In the genomic region with DNA sequence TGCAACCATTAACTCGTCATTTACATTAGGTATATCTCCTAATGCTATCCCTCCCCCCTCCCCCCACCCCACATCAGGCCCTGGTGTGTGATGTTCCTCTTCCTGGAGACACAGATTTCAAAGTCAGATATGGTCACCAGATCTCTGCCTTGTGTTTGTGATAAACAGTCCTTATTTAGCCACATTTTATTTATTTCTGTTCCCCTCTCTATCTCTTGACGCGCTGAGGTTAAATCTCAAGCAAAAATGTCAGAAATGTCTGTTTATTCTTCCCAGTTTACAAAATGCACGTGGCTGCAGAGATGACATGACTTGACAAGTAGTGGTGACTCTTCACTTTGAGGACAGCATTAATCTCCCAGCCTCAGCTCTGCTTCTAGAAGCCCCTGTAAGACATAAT, we compare ENCODE assay signal across 17 cellular contexts. TPM values are rescaled to one million over a fixed set of nuclear protein-coding genes. Genes with fewer than 3 reads are reported as not detected.
DNase-seq lines count a peak whose midpoint lies in the region; ATAC-seq and TF ChIP-seq lines count a peak whose summit lies in the region.
"Had no signal": no experiment of that assay in that cellular context is flagged by ENCODE, and none has a peak within 500 bp of the region (broad histone marks: within the 10 kb centered on the region; RNA-seq: fewer than 3 reads in every experiment).

No MANE protein-coding gene starts in this region.

- H3K4me1 Mint-ChIP-seq in T-helper 17 cell = peaks cover 41% of the 10 kb centered on the region

- TF ChIP-seq RAD21 in SK-N-SH (IDR thresholded peaks at IDR 0.05; ENCODE audit: low read length) = no peak

- H3K4me3 ChIP-seq in SK-N-SH (ENCODE audit: low read depth in 2 of 2, low read length in 1 of 2) (no peak overlapping the region), mesendoderm (ENCODE audit: low read length) (no peak overlapping the region), MG63 (no peak overlapping the region)
- H3K4me3 ChIP-seq: heart left ventricle had no signal

- H3K27me3 Mint-ChIP-seq in T-helper 17 cell = no peaks in the 10 kb centered on the region
- H3K27me3 Mint-ChIP-seq: type B pancreatic cell had no signal

- H3K4me1 ChIP-seq in SK-N-SH (ENCODE audit: control insufficient read depth in 1 of 2, insufficient read depth in 2 of 2, low read depth in 1 of 2, low read length in 1 of 2) = peaks cover 0 to 5% of the 10 kb centered on the region in 2 experiments; a peak in 1 of 4 replicates
- H3K4me1 ChIP-seq in mesendoderm (ENCODE audit: control insufficient read depth, low read depth, low read length) = peaks cover 4% of the 10 kb centered on the region

- H4K5ac ChIP-seq in mesendoderm (ENCODE audit: low read length) = peak overlapping the region; percentile 81

- POLR2A ChIA-PET in SK-N-SH (lab: Yijun Ruan, JAX) = no interaction called here

- no peak overlapping the region for H2BK120ac ChIP-seq in mesendoderm (ENCODE audit: low read depth, low read length)

- ATAC-seq in SK-N-SH treated with all-trans-retinoic acid at 6 μM for 48 hours (no peak), T-helper 17 cell (peak; percentile 53), HG03097 (IDR thresholded peaks at IDR 0.05; ENCODE audit: low FRiP score, unreplicated experiment) (no peak)
- ATAC-seq: heart left ventricle, left cardiac atrium, sciatic nerve had no signal

- H3K79me2 ChIP-seq in SK-N-SH (ENCODE audit: insufficient read depth) = no peaks in the 10 kb centered on the region
- H3K79me2 ChIP-seq in mesendoderm (ENCODE audit: control insufficient read depth, insufficient read depth, low read length) = no peaks in the 10 kb centered on the region

- H4K8ac ChIP-seq in mesendoderm (ENCODE audit: low read depth, low read length) = no peak overlapping the region

- H3F3A ChIP-seq in SK-N-SH (replicated peaks; ENCODE audit: insufficient read depth) = no peaks in the 10 kb centered on the region

- H3K36me3 ChIP-seq in SK-N-SH (replicated peaks in 1 of 2; ENCODE audit: control insufficient read depth in 1 of 2, insufficient read depth in 2 of 2, low read length in 1 of 2) (no peaks in the 10 kb centered on the region), mesendoderm (ENCODE audit: control insufficient read depth, insufficient read depth, low read length) (no peaks in the 10 kb centered on the region), MG63 (no peaks in the 10 kb centered on the region)
- H3K36me3 ChIP-seq: heart left ventricle had no signal

- no peak for TF ChIP-seq EP300 in SK-N-SH (IDR thresholded peaks at IDR 0.05; ENCODE audit: borderline replicate concordance in 1 of 2, low read depth in 1 of 2, low read length in 1 of 2)

- H2BK15ac ChIP-seq in mesendoderm (replicated peaks; ENCODE audit: low read depth) = no peak overlapping the region

- peak overlapping the region; percentile 80 for H3K4me3 Mint-ChIP-seq in T-helper 17 cell
- H3K4me3 Mint-ChIP-seq: type B pancreatic cell had no signal

- H3K23ac ChIP-seq in mesendoderm (ENCODE audit: low read length) = no peak overlapping the region

- H3K27ac Mint-ChIP-seq in T-helper 17 cell = peak overlapping the region; percentile 91

- H3K9ac ChIP-seq in SK-N-SH = no peak overlapping the region
- H3K9ac ChIP-seq in mesendoderm (ENCODE audit: low read length) = no peak overlapping the region

- H3K27me3 ChIP-seq in SK-N-SH (ENCODE audit: insufficient read depth) = no peaks in the 10 kb centered on the region
- H3K27me3 ChIP-seq in mesendoderm (ENCODE audit: insufficient read depth, low read length, poor library complexity) = no peaks in the 10 kb centered on the region
- H3K27me3 ChIP-seq in MG63 = no peaks in the 10 kb centered on the region
- H3K27me3 ChIP-seq: heart left ventricle had no signal

- WGBS in SK-N-SH (ENCODE audit: low lambda C conversion rate) = 68% methylated on average over 4 of the region's 4 CpGs
- WGBS in mesendoderm (ENCODE audit: extremely low coverage, insufficient coverage, low lambda C conversion rate) = no CpG with 5 or more reads among the region's 4 CpGs

- DNase-seq in SK-N-SH (peak; percentile 39), CD1c-positive myeloid dendritic cell (ENCODE audit: extremely low spot score) (peak; percentile 22), T-helper 17 cell (no peak), mesendoderm (peak; percentile 37), MG63 (no peak), ureter (ENCODE audit: low spot score) (no peak)
- DNase-seq: H7, heart left ventricle, IMR-90, left cardiac atrium, NCI-H2171, NCI-H524 treated with DMSO at 0.1 percent for 48 hours had no signal

- no peak for TF ChIP-seq CTCF in SK-N-SH (IDR thresholded peaks at IDR 0.05)

- H3K27ac ChIP-seq in SK-N-SH (ENCODE audit: low read depth in 2 of 2, low read length in 1 of 2) = no peak overlapping the region
- no peak overlapping the region for H3K27ac ChIP-seq in mesendoderm (ENCODE audit: low read depth, low read length)
- H3K27ac ChIP-seq: RWPE1 had no signal

- no peaks in the 10 kb centered on the region for H4K20me1 ChIP-seq in SK-N-SH (ENCODE audit: insufficient read depth)

- H3K79me1 ChIP-seq in mesendoderm (ENCODE audit: low read length) = no peaks in the 10 kb centered on the region

- no peak overlapping the region for H2BK5ac ChIP-seq in mesendoderm (ENCODE audit: low read length)

- H3K36me3 Mint-ChIP-seq in T-helper 17 cell (ENCODE audit: low read depth) = peaks cover 3% of the 10 kb centered on the region
- H3K36me3 Mint-ChIP-seq: type B pancreatic cell had no signal

- peak overlapping the region; percentile 42 for H3K56ac ChIP-seq in mesendoderm (ENCODE audit: low read length)

- CTCF ChIA-PET in SK-N-SH (lab: Yijun Ruan, JAX) = interaction anchor here (0.8 to 2.1 kb wide), 4 partner anchors 9 to 106 kb away, joined by 3 to 5 read pairs (median 4); no protein-coding TSS in a partner anchor

- H3K18ac ChIP-seq in mesendoderm (ENCODE audit: low read length) = no peak overlapping the region

- H3K4ac ChIP-seq in mesendoderm (ENCODE audit: low read depth, low read length) = no peak overlapping the region

- no peaks in the 10 kb centered on the region for H3K9me2 ChIP-seq in SK-N-SH

- no peak overlapping the region for H2AFZ ChIP-seq in SK-N-SH (ENCODE audit: low read depth)

- H3K9me3 ChIP-seq in SK-N-SH (no peaks in the 10 kb centered on the region), T-helper 17 cell (ENCODE audit: control insufficient read depth, low read length, poor library complexity, severe bottlenecking) (no peaks in the 10 kb centered on the region), MG63 (no peaks in the 10 kb centered on the region)
- H3K9me3 ChIP-seq: heart left ventricle had no signal

- H2AK5ac ChIP-seq in mesendoderm (ENCODE audit: low read length) = no peak overlapping the region

- H3K4me2 ChIP-seq in SK-N-SH (no peak overlapping the region), mesendoderm (ENCODE audit: low read length) (no peak overlapping the region)

TF ChIP-seq in SK-N-SH, 30 proteins besides CTCF, POLR2A, EP300 and RAD21:
- TF ChIP-seq ELF1 (IDR thresholded peaks at IDR 0.05) (no peak), TAF1 (IDR thresholded peaks at IDR 0.05; ENCODE audit: borderline replicate concordance, low read depth, low read length) (no peak), RCOR1 (IDR thresholded peaks at IDR 0.05; ENCODE audit: low read length) (no peak), MEF2A (IDR thresholded peaks at IDR 0.05; ENCODE audit: borderline replicate concordance, low read depth) (no peak), MXI1 (IDR thresholded peaks at IDR 0.05; ENCODE audit: low read depth, low read length) (no peak; the same call in 1 of the 2 replicates), GATA2 (CRISPR knock-in tag; IDR thresholded peaks at IDR 0.05) (peak; percentile 59), EZH2phosphoT487 (IDR thresholded peaks at IDR 0.05; ENCODE audit: borderline replicate concordance, low read depth) (no peak), TCF12 (IDR thresholded peaks at IDR 0.05) (no peak)
TF ChIP-seq in SK-N-SH: peak in this region for 1.

TF ChIP-seq in SK-N-SH treated with all-trans-retinoic acid at 6 μM for 48 hours, 23 proteins besides CTCF, POLR2A, EP300 and RAD21:
- TF ChIP-seq OSR1 (CRISPR knock-in tag; IDR thresholded peaks at IDR 0.05) (no peak), ZFP3 (CRISPR knock-in tag; IDR thresholded peaks at IDR 0.05) (no peak), CSDC2 (CRISPR knock-in tag; IDR thresholded peaks at IDR 0.05) (no peak), GLIS3 (CRISPR knock-in tag; IDR thresholded peaks at IDR 0.05) (no peak), ZNF8 (CRISPR knock-in tag; IDR thresholded peaks at IDR 0.05) (no peak), ZNF70 (CRISPR knock-in tag; IDR thresholded peaks at IDR 0.05) (no peak), ZNF565 (CRISPR knock-in tag; conservative IDR thresholded peaks at IDR 0.05; ENCODE audit: low read depth) (no peak), ISL1 (CRISPR knock-in tag; IDR thresholded peaks at IDR 0.05) (no peak), ZC3H10 (CRISPR knock-in tag; IDR thresholded peaks at IDR 0.05) (no peak)

RNA-seq across cellular contexts. Expression of a gene that starts 11.5 kb away (rescaled TPM):
- polyA plus RNA-seq in SK-N-SH (2012; rRNA removed) = 11.1 and 15.0 TPM in 2 replicates
- 10.6 and 12.3 TPM in 2 replicates for polyA plus RNA-seq in SK-N-SH (2012; cell fraction: cytosol; rRNA removed)
- polyA plus RNA-seq in SK-N-SH (2012; cell fraction: nucleus; rRNA removed) = 6.8 and 7.0 TPM in 2 replicates
- total RNA-seq in T-helper 17 cell (100 to 1,000 TPM; 114 to 116 TPM), ureter (42.6 TPM)
- 25.6 TPM for polyA plus RNA-seq in mesendoderm (2013, experiment 1 of 2)
- polyA plus RNA-seq in mesendoderm (2013, experiment 2 of 2) = 25.2 TPM
- 10.1 and 10.3 TPM in 2 replicates for total RNA-seq in MG63 (2014; rRNA removed; shearing (Covaris generic); ENCODE audit: low replicate concordance)

Comparison
In these comparisons a context has a peak if more than half of its experiments do, and no peak if none do; other contexts are left out.
1. DNase-seq: peak in SK-N-SH (single experiment), CD1c-positive myeloid dendritic cell (single experiment) and mesendoderm (single experiment); none in T-helper 17 cell (0 of 3), MG63 (single experiment) and ureter (single experiment).